ENCODE assay signal across 14 cellular contexts in the genomic region with DNA sequence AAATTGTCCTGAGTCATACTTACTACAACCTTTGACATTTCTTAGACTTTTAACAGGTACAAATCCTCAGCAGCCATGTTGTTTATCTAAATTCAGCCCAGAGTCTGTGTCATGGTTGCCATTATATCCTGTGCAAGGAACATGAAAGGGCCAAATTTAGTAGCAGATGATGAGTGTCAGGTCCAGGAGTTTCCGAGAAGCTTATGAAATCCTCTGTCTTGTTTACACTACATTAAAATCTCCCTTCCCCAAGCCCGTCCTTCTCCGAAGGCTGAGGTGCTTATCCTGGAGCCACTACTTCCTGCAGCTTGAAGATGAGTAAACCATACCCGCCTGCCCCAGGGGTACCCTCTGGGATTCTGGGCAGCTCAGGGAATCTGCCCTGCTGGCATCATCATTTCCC.
DNase-seq lines count a peak whose midpoint lies in the region; ATAC-seq and TF ChIP-seq lines count a peak whose summit lies in the region.
"Had no signal": no experiment of that assay in that cellular context is flagged by ENCODE, and none has a peak within 500 bp of the region (broad histone marks: within the 10 kb centered on the region; RNA-seq: fewer than 3 reads in every experiment).

No MANE protein-coding gene starts in this region.

- no peak for TF ChIP-seq POLR2A in thyroid gland (IDR thresholded peaks at IDR 0.05)

- no peak for ATAC-seq in activated CD4-positive, alpha-beta T cell treated with anti-CD3 and anti-CD28 coated beads for 36 hours
- ATAC-seq in left lung, result peak; percentile 32
- ATAC-seq in activated CD8-positive, alpha-beta T cell treated with anti-CD3 and anti-CD28 coated beads for 36 hours, result no peak

- CTCF ChIA-PET in activated CD4-positive, alpha-beta T cell treated with anti-CD3 and anti-CD28 coated beads for 36 hours (lab: Charles Lee), result no interaction called here
- CTCF ChIA-PET in activated CD8-positive, alpha-beta T cell treated with anti-CD3 and anti-CD28 coated beads for 36 hours (lab: Charles Lee), result no interaction called here

- no peak overlapping the region for H3K4me3 ChIP-seq in left lung
- H3K4me3 ChIP-seq in thyroid gland (replicated peaks in 1 of 3), result no peak overlapping the region

- 79 to 80% methylated on average over 4 of the region's 4 CpGs for WGBS in thyroid gland, 2 donors

- H3K4me1 Mint-ChIP-seq in activated CD4-positive, alpha-beta T cell treated with anti-CD3 and anti-CD28 coated beads for 36 hours, result peaks cover 41% of the 10 kb centered on the region
- H3K4me1 Mint-ChIP-seq in chondrocyte (ENCODE audit: low read depth), result peaks cover 66% of the 10 kb centered on the region
- H3K4me1 Mint-ChIP-seq in activated CD8-positive, alpha-beta T cell treated with anti-CD3 and anti-CD28 coated beads for 36 hours (ENCODE audit: low read depth), result peaks cover 37% of the 10 kb centered on the region

- H3K27me3 ChIP-seq in left lung (no peaks in the 10 kb centered on the region), thyroid gland (no peaks in the 10 kb centered on the region)

- POLR2A ChIA-PET in activated CD4-positive, alpha-beta T cell treated with anti-CD3 and anti-CD28 coated beads for 36 hours (lab: Charles Lee), result no interaction called here
- POLR2A ChIA-PET in activated CD8-positive, alpha-beta T cell treated with anti-CD3 and anti-CD28 coated beads for 36 hours (lab: Charles Lee), result no interaction called here

- peak overlapping the region; percentile 16 for H3K27ac Mint-ChIP-seq in activated CD4-positive, alpha-beta T cell treated with anti-CD3 and anti-CD28 coated beads for 36 hours
- peak overlapping the region; percentile 75 for H3K27ac Mint-ChIP-seq in chondrocyte (ENCODE audit: unreplicated experiment)
- H3K27ac Mint-ChIP-seq in activated CD8-positive, alpha-beta T cell treated with anti-CD3 and anti-CD28 coated beads for 36 hours, result no peak overlapping the region
- H3K27ac Mint-ChIP-seq: stimulated activated naive CD8-positive, alpha-beta T cell treated with anti-CD3 and anti-CD28 coated beads, Interleukin-15, Interleukin-2, amounts not matched to agents 100 ng/mL and 50 ng/mL, for 24 hours had no signal

- peak overlapping the region; percentile 52 to 54 for H3K27ac ChIP-seq in left lung
- peak overlapping the region in 2 of 3 donors; percentile 6 to 55 for H3K27ac ChIP-seq in thyroid gland
- H3K27ac ChIP-seq: 22Rv1, WERI-Rb-1 had no signal

- peaks cover 5% of the 10 kb centered on the region for H3K36me3 Mint-ChIP-seq in activated CD4-positive, alpha-beta T cell treated with anti-CD3 and anti-CD28 coated beads for 36 hours (ENCODE audit: low read depth)
- no peaks in the 10 kb centered on the region for H3K36me3 Mint-ChIP-seq in chondrocyte (ENCODE audit: low read depth)
- H3K36me3 Mint-ChIP-seq in activated CD8-positive, alpha-beta T cell treated with anti-CD3 and anti-CD28 coated beads for 36 hours (ENCODE audit: low read depth), result no peaks in the 10 kb centered on the region

- peaks cover 21 to 47% of the 10 kb centered on the region in 2 donors for H3K4me1 ChIP-seq in left lung
- H3K4me1 ChIP-seq in thyroid gland, result peaks cover 0 to 40% of the 10 kb centered on the region in 2 donors

- intact Hi-C loops in activated CD4-positive, alpha-beta T cell treated with anti-CD3 and anti-CD28 coated beads for 36 hours (cut with DNase I, micrococcal nuclease), result loop anchor here in 1 of 2 experiments (5.0 to 10.0 kb wide), 2 partner anchors 129 to 1226 kb away; no protein-coding TSS in a partner anchor
- intact Hi-C loops in left lung (cut with DNase I) (no loop called here), thyroid gland (cut with DNase I) (no loop called here)
- intact Hi-C loops in activated CD8-positive, alpha-beta T cell treated with anti-CD3 and anti-CD28 coated beads for 36 hours (cut with micrococcal nuclease), result no loop called here

- H3K4me3 Mint-ChIP-seq in activated CD4-positive, alpha-beta T cell treated with anti-CD3 and anti-CD28 coated beads for 36 hours, result no peak overlapping the region
- no peak overlapping the region for H3K4me3 Mint-ChIP-seq in chondrocyte (ENCODE audit: unreplicated experiment)
- no peak overlapping the region for H3K4me3 Mint-ChIP-seq in activated CD8-positive, alpha-beta T cell treated with anti-CD3 and anti-CD28 coated beads for 36 hours
- H3K4me3 Mint-ChIP-seq: stimulated activated naive CD8-positive, alpha-beta T cell treated with anti-CD3 and anti-CD28 coated beads, Interleukin-15, Interleukin-2, amounts not matched to agents 100 ng/mL and 50 ng/mL, for 24 hours had no signal

- no peak for TF ChIP-seq CTCF in chondrocyte (IDR thresholded peaks at IDR 0.05)
- TF ChIP-seq CTCF in left lung (IDR thresholded peaks at IDR 0.05), result no peak
- TF ChIP-seq CTCF in thyroid gland (IDR thresholded peaks at IDR 0.05), result no peak
- no peak for TF ChIP-seq CTCF in activated CD8-positive, alpha-beta T cell treated with anti-CD3 and anti-CD28 coated beads for 36 hours (IDR thresholded peaks at IDR 0.05)

- H3K9me3 Mint-ChIP-seq in activated CD4-positive, alpha-beta T cell treated with anti-CD3 and anti-CD28 coated beads for 36 hours (ENCODE audit: low read depth), result peaks cover 5% of the 10 kb centered on the region
- H3K9me3 Mint-ChIP-seq in chondrocyte (ENCODE audit: low read depth), result no peaks in the 10 kb centered on the region
- no peaks in the 10 kb centered on the region for H3K9me3 Mint-ChIP-seq in activated CD8-positive, alpha-beta T cell treated with anti-CD3 and anti-CD28 coated beads for 36 hours

- peaks cover 4% of the 10 kb centered on the region for H3K27me3 Mint-ChIP-seq in activated CD4-positive, alpha-beta T cell treated with anti-CD3 and anti-CD28 coated beads for 36 hours
- H3K27me3 Mint-ChIP-seq in chondrocyte (ENCODE audit: low read depth), result no peaks in the 10 kb centered on the region
- no peaks in the 10 kb centered on the region for H3K27me3 Mint-ChIP-seq in activated CD8-positive, alpha-beta T cell treated with anti-CD3 and anti-CD28 coated beads for 36 hours

- H3K9me3 ChIP-seq in left lung (no peaks in the 10 kb centered on the region), thyroid gland (no peaks in the 10 kb centered on the region)

- H3K36me3 ChIP-seq in left lung (no peaks in the 10 kb centered on the region), thyroid gland (no peaks in the 10 kb centered on the region)
- H3K36me3 ChIP-seq: WERI-Rb-1 had no signal

- DNase-seq in activated CD4-positive, alpha-beta T cell treated with anti-CD3 and anti-CD28 coated beads for 36 hours, result no peak
- no peak for DNase-seq in activated CD4-positive, alpha-beta T cell treated with anti-CD3 and anti-CD28 coated beads, Interleukin-2, amount 50 U/mL, for 48 hours
- DNase-seq in chondrocyte (ENCODE audit: low spot score) (no peak), left lung (no peak), thyroid gland (no peak), Ammon's horn (ENCODE audit: low spot score) (no peak), mesenteric fat pad (ENCODE audit: low spot score) (no peak)
- no peak for DNase-seq in activated CD8-positive, alpha-beta T cell treated with anti-CD3 and anti-CD28 coated beads for 36 hours
- DNase-seq: activated gamma-delta T cell, foreskin melanocyte, NCI-H1417, WERI-Rb-1 had no signal
